In the genomic region with DNA sequence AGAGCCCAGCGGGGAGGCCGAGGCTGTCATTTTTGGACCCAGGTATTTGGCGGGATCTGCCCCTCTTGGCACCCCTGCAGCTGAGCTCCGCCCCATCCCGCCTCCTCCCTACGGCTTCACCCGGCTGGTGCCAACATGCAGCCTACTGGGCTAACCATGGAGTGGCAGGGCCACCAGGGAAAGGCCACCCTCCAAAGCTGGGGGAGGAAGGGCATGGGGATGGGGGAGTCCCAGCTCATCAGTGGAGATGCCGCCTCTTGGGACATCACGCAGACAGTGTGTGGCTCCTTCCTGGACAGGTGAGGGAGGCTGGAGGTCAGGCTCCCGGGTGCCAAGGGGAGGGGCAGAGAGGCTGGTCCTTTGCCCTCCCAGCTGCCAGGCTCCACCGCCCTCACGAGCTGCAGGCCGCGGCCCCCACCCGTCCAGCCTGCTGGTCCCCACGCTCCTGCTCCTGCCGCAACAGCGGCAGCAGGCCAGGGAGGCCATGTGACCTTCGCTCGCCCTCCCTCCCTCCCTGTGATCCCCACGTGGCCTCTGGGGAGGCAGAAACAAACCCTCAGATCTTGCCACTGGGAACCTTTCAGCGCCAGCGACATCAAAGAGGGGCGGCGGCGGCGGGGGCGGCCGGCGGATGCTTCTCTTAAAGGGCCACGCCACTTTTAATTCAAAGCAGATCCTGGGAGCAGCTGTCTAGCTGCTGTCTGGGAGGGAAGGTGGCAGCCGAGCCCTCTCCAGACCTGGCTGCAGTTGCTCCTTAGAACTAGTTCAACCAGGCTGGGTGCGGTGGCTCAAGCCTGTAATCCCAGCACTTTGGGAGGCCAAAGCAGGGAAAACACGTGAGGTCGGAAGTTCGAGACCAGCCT, we compare ENCODE assay signal across 1 cellular context.
TF ChIP-seq lines count a peak whose summit lies in the region.

No MANE protein-coding gene starts in this region.

TF ChIP-seq in SK-N-SH, 30 proteins besides CTCF, POLR2A, EP300 and RAD21 (continued from another document):
- TF ChIP-seq, protein P1, sequence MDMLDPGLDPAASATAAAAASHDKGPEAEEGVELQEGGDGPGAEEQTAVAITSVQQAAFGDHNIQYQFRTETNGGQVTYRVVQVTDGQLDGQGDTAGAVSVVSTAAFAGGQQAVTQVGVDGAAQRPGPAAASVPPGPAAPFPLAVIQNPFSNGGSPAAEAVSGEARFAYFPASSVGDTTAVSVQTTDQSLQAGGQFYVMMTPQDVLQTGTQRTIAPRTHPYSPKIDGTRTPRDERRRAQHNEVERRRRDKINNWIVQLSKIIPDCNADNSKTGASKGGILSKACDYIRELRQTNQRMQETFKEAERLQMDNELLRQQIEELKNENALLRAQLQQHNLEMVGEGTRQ (IDR thresholded peaks at IDR 0.05; ENCODE audit: borderline replicate concordance, low read depth, low read length): peak; percentile 83
- TF ChIP-seq, protein P2, sequence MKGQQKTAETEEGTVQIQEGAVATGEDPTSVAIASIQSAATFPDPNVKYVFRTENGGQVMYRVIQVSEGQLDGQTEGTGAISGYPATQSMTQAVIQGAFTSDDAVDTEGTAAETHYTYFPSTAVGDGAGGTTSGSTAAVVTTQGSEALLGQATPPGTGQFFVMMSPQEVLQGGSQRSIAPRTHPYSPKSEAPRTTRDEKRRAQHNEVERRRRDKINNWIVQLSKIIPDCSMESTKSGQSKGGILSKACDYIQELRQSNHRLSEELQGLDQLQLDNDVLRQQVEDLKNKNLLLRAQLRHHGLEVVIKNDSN (IDR thresholded peaks at IDR 0.05; ENCODE audit: borderline replicate concordance, low read depth): peak; percentile 91
- TF ChIP-seq SMC3 (IDR thresholded peaks at IDR 0.05; ENCODE audit: low read depth, low read length) (no peak), FOXJ3 (CRISPR knock-in tag; IDR thresholded peaks at IDR 0.05) (peak; percentile 72; the same call in 1 of the 2 replicates), MXI1 (IDR thresholded peaks at IDR 0.05; ENCODE audit: low read depth, low read length) (peak; percentile 95), RCOR1 (IDR thresholded peaks at IDR 0.05; ENCODE audit: low read length) (peak; percentile 65)
